8 cellular contexts compared by ENCODE assay signal in genomic region chr10:97850446-97850845, GRCh38. TPM values are rescaled to one million over a fixed set of nuclear protein-coding genes. Genes with fewer than 3 reads are reported as not detected.
DNase-seq lines count a peak whose midpoint lies in the region; ATAC-seq and TF ChIP-seq lines count a peak whose summit lies in the region.

No MANE protein-coding gene starts in this region.

- peaks cover 0 to 3% (median 1%) of the 10 kb centered on the region in 3 donors for H3K36me3 Mint-ChIP-seq in CD8-positive, alpha-beta memory T cell
- no peaks in the 10 kb centered on the region for H3K36me3 Mint-ChIP-seq in neural crest cell (ENCODE audit: low read depth)

- H3K27ac Mint-ChIP-seq in CD8-positive, alpha-beta memory T cell = peak overlapping the region; percentile 41 to 87 (median 70)
- H3K27ac Mint-ChIP-seq in neural crest cell (ENCODE audit: unreplicated experiment) = no peak overlapping the region

- peaks cover 34% of the 10 kb centered on the region for H3K4me1 ChIP-seq in CD8-positive, alpha-beta memory T cell (ENCODE audit: insufficient read depth, low read length)
- H3K4me1 ChIP-seq in HEK293 (ENCODE audit: control insufficient read depth, insufficient read depth, low read length) (no peaks in the 10 kb centered on the region), body of pancreas (peaks cover 15% of the 10 kb centered on the region)

- no peaks in the 10 kb centered on the region for H3K27me3 ChIP-seq in CD8-positive, alpha-beta memory T cell (ENCODE audit: insufficient read depth, low read length, poor library complexity, severe bottlenecking)
- no peaks in the 10 kb centered on the region for H3K27me3 ChIP-seq in body of pancreas

- POLR2A ChIA-PET in CD8-positive, alpha-beta memory T cell (lab: Charles Lee) = interaction anchor here (1.0 to 1.3 kb wide), 2 partner anchors 114 to 164 kb away, joined by 3 to 5 read pairs; partner anchors contain the start of genes AVPI1 and ZFYVE27
- POLR2A ChIA-PET in HEK293 (lab: Yijun Ruan, JAX) = interaction anchor here (0.5 kb wide), 1 partner anchor 35 kb away, joined by 3 read pairs; no protein-coding TSS in a partner anchor

- 29 to 36% methylated on average over 13 of the region's 13 CpGs for WGBS in body of pancreas, 2 donors

- H3K36me3 ChIP-seq in CD8-positive, alpha-beta memory T cell (ENCODE audit: insufficient read depth, low read length) = no peaks in the 10 kb centered on the region
- H3K36me3 ChIP-seq in HEK293 (ENCODE audit: control insufficient read depth in 2 of 2, insufficient read depth in 1 of 2, low read length in 2 of 2) (no peaks in the 10 kb centered on the region), body of pancreas (replicated peaks in 1 of 2; ENCODE audit: insufficient read depth in 1 of 2, low read depth in 2 of 2) (no peaks in the 10 kb centered on the region)

- H3K4me3 Mint-ChIP-seq in CD8-positive, alpha-beta memory T cell = peak overlapping the region; percentile 82 to 95 (median 89)
- peak overlapping the region; percentile 61 for H3K4me3 Mint-ChIP-seq in neural crest cell

- no peaks in the 10 kb centered on the region for H3K27me3 Mint-ChIP-seq in CD8-positive, alpha-beta memory T cell
- peaks cover 72% of the 10 kb centered on the region for H3K27me3 Mint-ChIP-seq in neural crest cell (ENCODE audit: low read depth)

- H3K9me3 ChIP-seq in CD8-positive, alpha-beta memory T cell (ENCODE audit: low read length) = no peaks in the 10 kb centered on the region
- H3K9me3 ChIP-seq in HEK293 (ENCODE audit: control insufficient read depth, insufficient read depth, low read depth, low read length) (no peaks in the 10 kb centered on the region), body of pancreas (no peaks in the 10 kb centered on the region)

- TF ChIP-seq CTCF in HEK293 (tag by site-specific recombination; IDR thresholded peaks at IDR 0.05) = no peak
- no peak for TF ChIP-seq CTCF in body of pancreas (IDR thresholded peaks at IDR 0.05)
- no peak for TF ChIP-seq CTCF in neural crest cell (conservative IDR thresholded peaks at IDR 0.05)
- no peak for TF ChIP-seq CTCF in GM20000 (IDR thresholded peaks at IDR 0.05; ENCODE audit: extremely low read depth, missing control alignments)

- intact Hi-C loops in body of pancreas (cut with DNase I) = no loop called here

- ATAC-seq in body of pancreas (peak; percentile 5), HG03521 (IDR thresholded peaks at IDR 0.05; ENCODE audit: unreplicated experiment) (no peak)

- H3K4me3 ChIP-seq in CD8-positive, alpha-beta memory T cell (ENCODE audit: low read length) = peak overlapping the region; percentile 64
- no peak overlapping the region for H3K4me3 ChIP-seq in HEK293 (ENCODE audit: low read depth, low read length)
- no peak overlapping the region for H3K4me3 ChIP-seq in body of pancreas

- no peaks in the 10 kb centered on the region for H3K9me3 Mint-ChIP-seq in CD8-positive, alpha-beta memory T cell
- no peaks in the 10 kb centered on the region for H3K9me3 Mint-ChIP-seq in neural crest cell

- H3K4me1 Mint-ChIP-seq in CD8-positive, alpha-beta memory T cell = peaks cover 36 to 37% (median 36%) of the 10 kb centered on the region in 3 donors
- H3K4me1 Mint-ChIP-seq in neural crest cell = peaks cover 5% of the 10 kb centered on the region

- CTCF ChIA-PET in CD8-positive, alpha-beta memory T cell (lab: Charles Lee) = interaction anchor here (3.4 to 4.4 kb wide), 2 partner anchors 18 to 58 kb away, joined by 15 to 26 read pairs; no protein-coding TSS in a partner anchor
- CTCF ChIA-PET in HEK293 (lab: Yijun Ruan, JAX) = interaction anchor here (0.6 to 1.5 kb wide), 3 partner anchors 11 to 104 kb away, joined by 3 to 5 read pairs (median 3); no protein-coding TSS in a partner anchor

- no peak for TF ChIP-seq POLR2A in body of pancreas (IDR thresholded peaks at IDR 0.05)

- DNase-seq in CD8-positive, alpha-beta memory T cell = peak in 3 of 5 donors; percentile 6 to 26 (median 22)
- DNase-seq in body of pancreas (peak; percentile 21 to 38 (median 30)), neural crest cell (ENCODE audit: low read depth, low spot score) (no peak), iPS-NIHi7 (ENCODE audit: extremely low spot score) (no peak), GM20000 (ENCODE audit: low spot score) (no peak), SIG-M5 treated with dmso at 0.1 percent for 504 hours (lab: John Stamatoyannopoulos, UW; ENCODE audit: unreplicated experiment) (no peak)

- no peak overlapping the region for H3K27ac ChIP-seq in CD8-positive, alpha-beta memory T cell (ENCODE audit: low read depth, low read length)
- H3K27ac ChIP-seq in HEK293 (ENCODE audit: extremely low read depth, low read depth, low read length) (no peak overlapping the region), body of pancreas (no peak overlapping the region)

TF ChIP-seq in HEK293, 187 proteins besides CTCF, POLR2A, EP300 and RAD21 (continues in another document):
- TF ChIP-seq SCRT1 (tag by site-specific recombination; IDR thresholded peaks at IDR 0.05; ENCODE audit: borderline replicate concordance) (0 out of 2 replicates have a peak, but pooled peaks have one; percentile 21), ZBTB20 (tag by site-specific recombination; IDR thresholded peaks at IDR 0.05) (peak; percentile 25; the same call in 1 of the 2 replicates), SP2 (tag by site-specific recombination; IDR thresholded peaks at IDR 0.05) (0 out of 2 replicates have a peak, but pooled peaks have one; percentile 3), SCRT2 (tag by site-specific recombination; IDR thresholded peaks at IDR 0.05) (peak; percentile 62), GLIS2 (tag by site-specific recombination; IDR thresholded peaks at IDR 0.05) (0 out of 2 replicates have a peak, but pooled peaks have one; percentile 29), ZNF843 (tag by site-specific recombination; IDR thresholded peaks at IDR 0.05) (no peak), HOXA7 (CRISPR knock-in tag; IDR thresholded peaks at IDR 0.05; ENCODE audit: borderline replicate concordance) (no peak), REST (tag by site-specific recombination; IDR thresholded peaks at IDR 0.05) (0 out of 2 replicates have a peak, but pooled peaks have one; percentile 21), ZFHX2 (tag by site-specific recombination; conservative IDR thresholded peaks at IDR 0.05) (no peak), ZXDB (tag by site-specific recombination; IDR thresholded peaks at IDR 0.05) (no peak), ZNF398 (tag by site-specific recombination; IDR thresholded peaks at IDR 0.05) (peak; percentile 60; the same call in 1 of the 2 replicates)

RNA-seq across cellular contexts. Expression of gene GOLGA7B, which starts 0.8 kb away (rescaled TPM):
- under 1 TPM; 0.29 to 0.44 TPM for total RNA-seq in CD8-positive, alpha-beta memory T cell
- 0.62 TPM for polyA plus RNA-seq in CD8-positive, alpha-beta memory T cell
- total RNA-seq in body of pancreas (10 to 100 TPM in 1 of 2 donors, 1 to 10 TPM in 1; 9.1 to 12.5 TPM), neural crest cell (0.30 and 0.36 TPM in 2 replicates)

Comparison
In these comparisons a context has a peak if more than half of its experiments do, and no peak if none do; other contexts are left out.
1. DNase-seq: peak in CD8-positive, alpha-beta memory T cell (3 of 5) and body of pancreas (4 of 4); none in neural crest cell (single experiment), iPS-NIHi7 (single experiment), GM20000 (single experiment) and SIG-M5 treated with dmso at 0.1 percent for 504 hours (single experiment).